17 cellular contexts compared by ENCODE assay signal in genomic region chr11:126175261-126175885, GRCh38. TPM values are rescaled to one million over a fixed set of nuclear protein-coding genes. Genes with fewer than 3 reads are reported as not detected.
DNase-seq lines count a peak whose midpoint lies in the region; FAIRE-seq and TF ChIP-seq lines count a peak whose summit lies in the region.
"Had no signal": no experiment of that assay in that cellular context is flagged by ENCODE, and none has a peak within 500 bp of the region (broad histone marks: within the 10 kb centered on the region; RNA-seq: fewer than 3 reads in every experiment).

No MANE protein-coding gene starts in this region.

- H3F3A ChIP-seq in neural progenitor cell (ENCODE audit: low read depth), result no peaks in the 10 kb centered on the region

- no peak overlapping the region for H3K4me3 Mint-ChIP-seq in neural progenitor cell
- H3K4me3 Mint-ChIP-seq: activated T-helper 17 cell treated with anti-CD3 and anti-CD28 coated beads, Interleukin-2, amount 50 U/mL, for 72 hours; naive B cell had no signal

- peaks cover 3% of the 10 kb centered on the region for H3K36me3 Mint-ChIP-seq in neural progenitor cell

- H3K36me3 ChIP-seq in bronchial epithelial cell (ENCODE audit: control insufficient read depth, insufficient read depth, low read length), result no peaks in the 10 kb centered on the region
- H3K36me3 ChIP-seq in mesenchymal stem cell (ENCODE audit: control insufficient read depth in 1 of 2, insufficient read depth in 2 of 2, low read depth in 1 of 2, low read length in 2 of 2), result no peaks in the 10 kb centered on the region
- H3K36me3 ChIP-seq in testis (ENCODE audit: low read depth, missing control alignments), result no peaks in the 10 kb centered on the region
- no peaks in the 10 kb centered on the region for H3K36me3 ChIP-seq in neural progenitor cell
- H3K36me3 ChIP-seq: thyroid gland had no signal

- H3K79me2 ChIP-seq in neural progenitor cell (ENCODE audit: low read depth), result no peaks in the 10 kb centered on the region

- H2BK15ac ChIP-seq in mesenchymal stem cell (ENCODE audit: low read depth, poor library complexity, severe bottlenecking), result no peak overlapping the region

- H3K27me3 ChIP-seq in bronchial epithelial cell (ENCODE audit: control insufficient read depth, insufficient read depth, low read length) (no peaks in the 10 kb centered on the region), mesenchymal stem cell (ENCODE audit: control insufficient read depth in 1 of 2, insufficient read depth in 1 of 2, low read length in 2 of 2) (peaks cover 0 to 26% of the 10 kb centered on the region in 2 experiments), testis (no peaks in the 10 kb centered on the region), neural progenitor cell (no peaks in the 10 kb centered on the region)
- H3K27me3 ChIP-seq: thyroid gland had no signal

- H3K9me3 Mint-ChIP-seq in neural progenitor cell, result peaks cover 3% of the 10 kb centered on the region
- H3K9me3 Mint-ChIP-seq: activated T-helper 17 cell treated with anti-CD3 and anti-CD28 coated beads, Interleukin-2, amount 50 U/mL, for 72 hours had no signal

- H3K9ac ChIP-seq in mesenchymal stem cell (ENCODE audit: low read length), result peak overlapping the region; percentile 58
- no peak overlapping the region for H3K9ac ChIP-seq in neural progenitor cell

- no peak overlapping the region for H3K4ac ChIP-seq in mesenchymal stem cell (ENCODE audit: low read depth in 1 of 2, low read length in 2 of 2)

- H2BK120ac ChIP-seq in mesenchymal stem cell (ENCODE audit: low read depth, low read length), result no peak overlapping the region

- H4K20me1 ChIP-seq in neural progenitor cell (ENCODE audit: low read depth), result no peaks in the 10 kb centered on the region

- no peak overlapping the region for H3K27ac Mint-ChIP-seq in neural progenitor cell
- H3K27ac Mint-ChIP-seq: activated T-helper 17 cell treated with anti-CD3 and anti-CD28 coated beads, Interleukin-2, amount 50 U/mL, for 72 hours; naive B cell had no signal

- H3K18ac ChIP-seq in mesenchymal stem cell (ENCODE audit: low read depth in 1 of 2, low read length in 2 of 2), result no peak overlapping the region

- H2AK5ac ChIP-seq in mesenchymal stem cell (ENCODE audit: low read length, severe bottlenecking), result no peak overlapping the region

- H2AFZ ChIP-seq in mesenchymal stem cell (ENCODE audit: low read depth, low read length) (no peak overlapping the region), neural progenitor cell (replicated peaks) (no peak overlapping the region)

- DNase-seq in bronchial epithelial cell (ENCODE audit: low read depth), result peak; percentile 35
- DNase-seq in foreskin fibroblast, result peak; percentile 24 to 52
- no peak for DNase-seq in mesenchymal stem cell
- peak; percentile 64 for DNase-seq in testis
- no peak for DNase-seq in NCI-H187 treated with DMSO at 0.1 percent for 48 hours (lab: John Stamatoyannopoulos, UW)
- no peak for DNase-seq in NCI-H524 (lab: John Stamatoyannopoulos, UW)
- no peak for DNase-seq in neural progenitor cell (ENCODE audit: low spot score)
- no peak for DNase-seq in NCI-H2171 (lab: John Stamatoyannopoulos, UW)
- DNase-seq: GF-D8, GOT3, naive B cell, NCI-H1417 treated with DMSO at 0.1 percent for 48 hours, NCI-H774, PC-3, T-helper 9 cell, thyroid gland had no signal

- H3K27ac ChIP-seq in mesenchymal stem cell (ENCODE audit: low read length, poor library complexity, severe bottlenecking), result no peak overlapping the region
- no peak overlapping the region for H3K27ac ChIP-seq in testis
- H3K27ac ChIP-seq in neural progenitor cell, result no peak overlapping the region
- H3K27ac ChIP-seq: thyroid gland had no signal

- H2BK12ac ChIP-seq in mesenchymal stem cell (ENCODE audit: low read length in 2 of 2), result no peak overlapping the region

- no peak overlapping the region for H3K14ac ChIP-seq in mesenchymal stem cell (ENCODE audit: low read length in 2 of 2)

- no peak overlapping the region for H4K8ac ChIP-seq in mesenchymal stem cell (ENCODE audit: low read length)

- H4K91ac ChIP-seq in mesenchymal stem cell (ENCODE audit: low read length), result no peak overlapping the region

- 88% methylated on average over 17 of the region's 17 CpGs for WGBS in mesenchymal stem cell
- 40 to 59% methylated on average over 12 to 17 of the region's 17 CpGs for WGBS in testis, 2 donors

- H3K4me2 ChIP-seq in mesenchymal stem cell (ENCODE audit: low read length, poor library complexity, severe bottlenecking), result no peak overlapping the region
- H3K4me2 ChIP-seq in neural progenitor cell, result no peak overlapping the region

- H3K9me3 ChIP-seq in mesenchymal stem cell (ENCODE audit: control insufficient read depth, low read length) (no peaks in the 10 kb centered on the region), testis (no peaks in the 10 kb centered on the region), neural progenitor cell (ENCODE audit: low read depth) (no peaks in the 10 kb centered on the region)
- H3K9me3 ChIP-seq: thyroid gland had no signal

- H2BK5ac ChIP-seq in mesenchymal stem cell (ENCODE audit: low read depth, low read length, poor library complexity, severe bottlenecking), result no peak overlapping the region

- peaks cover 3% of the 10 kb centered on the region for H3K27me3 Mint-ChIP-seq in neural progenitor cell (ENCODE audit: insufficient read depth, low read depth)

- no peak overlapping the region for H3K23ac ChIP-seq in mesenchymal stem cell (ENCODE audit: low read length in 2 of 2)

- peaks cover 10% of the 10 kb centered on the region for H3K4me1 Mint-ChIP-seq in neural progenitor cell
- H3K4me1 Mint-ChIP-seq: activated T-helper 17 cell treated with anti-CD3 and anti-CD28 coated beads, Interleukin-2, amount 50 U/mL, for 72 hours; naive B cell had no signal

- intact Hi-C loops in testis (cut with DNase I; ENCODE audit: low total_unique reads), result no loop called here

- H3K4me3 ChIP-seq in bronchial epithelial cell (ENCODE audit: low read depth, low read length) (no peak overlapping the region), foreskin fibroblast (ENCODE audit: low read depth in 1 of 2, low read length in 2 of 2) (no peak overlapping the region), mesenchymal stem cell (ENCODE audit: insufficient read depth in 1 of 2, low read depth in 1 of 2, low read length in 2 of 2) (no peak overlapping the region), testis (no peak overlapping the region), neural progenitor cell (no peak overlapping the region)
- H3K4me3 ChIP-seq: thyroid gland had no signal

- no peak for FAIRE-seq in bronchial epithelial cell (lab: Jason Lieb, UNC)

- H3K4me1 ChIP-seq in mesenchymal stem cell (ENCODE audit: control insufficient read depth, insufficient read depth, low read depth, low read length) (no peaks in the 10 kb centered on the region), testis (no peaks in the 10 kb centered on the region), neural progenitor cell (no peaks in the 10 kb centered on the region)

- TF ChIP-seq POLR2A in testis (IDR thresholded peaks at IDR 0.05), result no peak

- H3K79me1 ChIP-seq in mesenchymal stem cell (replicated peaks; ENCODE audit: low read length, poor library complexity, severe bottlenecking), result no peaks in the 10 kb centered on the region

- no peak for TF ChIP-seq CTCF in bronchial epithelial cell (IDR thresholded peaks at IDR 0.05; ENCODE audit: insufficient read depth, low read length, severe bottlenecking)
- no peak for TF ChIP-seq CTCF in foreskin fibroblast (IDR thresholded peaks at IDR 0.05; ENCODE audit: low read depth, low read length)
- TF ChIP-seq CTCF in testis (IDR thresholded peaks at IDR 0.05), result no peak
- TF ChIP-seq CTCF in neural progenitor cell (IDR thresholded peaks at IDR 0.05), result no peak

RNA-seq across cellular contexts. Expression of gene RPUSD4, which starts 36.1 kb away (rescaled TPM):
- total RNA-seq in bronchial epithelial cell (23.6 and 47.9 TPM in 2 replicates), testis (10 to 100 TPM; 25.9 to 33.8 TPM), neural progenitor cell (ENCODE audit: low replicate concordance) (46.7 and 47.1 TPM in 2 replicates)
- 11.2 TPM for polyA plus RNA-seq in mesenchymal stem cell (2013, experiment 1 of 2)
- 11.4 TPM for polyA plus RNA-seq in mesenchymal stem cell (2013, experiment 2 of 2)
- polyA plus RNA-seq in testis (ENCODE audit: insufficient read depth, low read depth, low replicate concordance), result 27.5 TPM

RNA-seq across cellular contexts. Expression of gene FAM118B, which starts 36.2 kb away (rescaled TPM):
- 15.5 and 15.8 TPM in 2 replicates for total RNA-seq in bronchial epithelial cell
- 19.9 TPM for polyA plus RNA-seq in mesenchymal stem cell (2013, experiment 1 of 2)
- 20.4 TPM for polyA plus RNA-seq in mesenchymal stem cell (2013, experiment 2 of 2)
- total RNA-seq in testis, result 10 to 100 TPM; 27.4 to 36.3 TPM
- polyA plus RNA-seq in testis (ENCODE audit: insufficient read depth, low read depth, low replicate concordance), result 50.3 TPM
- 42.4 and 43.2 TPM in 2 replicates for total RNA-seq in neural progenitor cell (ENCODE audit: low replicate concordance)

Comparison
In these comparisons a context has a peak if more than half of its experiments do, and no peak if none do; other contexts are left out.
1. DNase-seq: peak in bronchial epithelial cell (single experiment), foreskin fibroblast (2 of 2) and testis (single experiment); none in mesenchymal stem cell (single experiment), NCI-H187 treated with DMSO at 0.1 percent for 48 hours (single experiment), NCI-H524 (0 of 2), neural progenitor cell (single experiment) and NCI-H2171 (single experiment).